Comparison of ENCODE assay signal across 10 cellular contexts in genomic region chr17:43579570-43580140, GRCh38. TPM values are rescaled to one million over a fixed set of nuclear protein-coding genes. Genes with fewer than 3 reads are reported as not detected.
DNase-seq lines count a peak whose midpoint lies in the region; ATAC-seq and TF ChIP-seq lines count a peak whose summit lies in the region.
"Had no signal": no experiment of that assay in that cellular context is flagged by ENCODE, and none has a peak within 500 bp of the region (broad histone marks: within the 10 kb centered on the region; RNA-seq: fewer than 3 reads in every experiment).

No MANE protein-coding gene starts in this region.

- H2BK120ac ChIP-seq in IMR-90 (ENCODE audit: low read depth, low read length): peak overlapping the region; percentile 95

- no peaks in the 10 kb centered on the region for H3K36me3 Mint-ChIP-seq in naive thymus-derived CD8-positive, alpha-beta T cell

- H4K5ac ChIP-seq in IMR-90 (ENCODE audit: low read depth, low read length): peak overlapping the region; percentile 17; the same call in 1 of the 2 replicates

- H3K4me1 ChIP-seq in IMR-90 (ENCODE audit: control insufficient read depth, insufficient read depth, low read length) (peaks cover 16% of the 10 kb centered on the region), colonic mucosa (no peaks in the 10 kb centered on the region)

- H4K20me1 ChIP-seq in IMR-90 (ENCODE audit: insufficient read depth, low read length): no peaks in the 10 kb centered on the region

- POLR2A ChIA-PET in IMR-90 (lab: Charles Lee; ENCODE audit: unreplicated experiment): no interaction called here
- POLR2A ChIA-PET in naive thymus-derived CD8-positive, alpha-beta T cell (lab: Charles Lee): no interaction called here

- no peak overlapping the region for H3K4me3 ChIP-seq in IMR-90 (ENCODE audit: insufficient read depth, low read depth, low read length)
- no peak overlapping the region for H3K4me3 ChIP-seq in cardiac fibroblast (replicated peaks in 1 of 2; ENCODE audit: low read depth in 2 of 2, low read length in 2 of 2)
- no peak overlapping the region for H3K4me3 ChIP-seq in colonic mucosa
- H3K4me3 ChIP-seq: ascending aorta had no signal

- H3K27me3 ChIP-seq in IMR-90 (ENCODE audit: control insufficient read depth, insufficient read depth, low read length) (no peaks in the 10 kb centered on the region), colonic mucosa (no peaks in the 10 kb centered on the region)
- H3K27me3 ChIP-seq: ascending aorta had no signal

- in situ Hi-C loops in Caki2 (cut with HindIII; ENCODE audit: low pct_unique_long_range_greater_than_20kb, low sequenced_read_pairs) (no loop called here), IMR-90 (cut with MboI; ENCODE audit: low sequenced_read_pairs) (loop anchor here (5.0 kb wide), 2 partner anchors 93 to 173 kb away; no protein-coding TSS in a partner anchor)

- peaks cover 0 to 13% (median 10%) of the 10 kb centered on the region in 5 donors for H3K27me3 Mint-ChIP-seq in naive thymus-derived CD8-positive, alpha-beta T cell

- no TSS peak for BruUV-seq in IMR-90 (replicated peaks; lab: Mats Ljungman, UMichigan)

- no CpG with 5 or more reads among the region's 9 CpGs for WGBS in IMR-90 (ENCODE audit: extremely low coverage in 2 of 2, insufficient read length in 1 of 2), 2 experiments

- DNase-seq in Caki2 (ENCODE audit: low read depth): peak; percentile 34
- peak; percentile 95 for DNase-seq in IMR-90
- DNase-seq in cardiac fibroblast (ENCODE audit: low read depth in 2 of 2): peak; percentile 59 to 91
- DNase-seq in naive thymus-derived CD8-positive, alpha-beta T cell: no peak
- no peak for DNase-seq in stimulated activated naive CD4-positive, alpha-beta T cell treated with Interleukin-2 at 50 U/mL for 16 hours (lab: John Stamatoyannopoulos, UW)
- DNase-seq in NCI-H69 (lab: John Stamatoyannopoulos, UW): no peak
- no peak for DNase-seq in colonic mucosa
- DNase-seq: NCI-H2227 treated with DMSO at 0.1 percent for 48 hours had no signal

- dilution Hi-C loops in IMR-90 (cut with HindIII; ENCODE audit: low sequenced_read_pairs, unreplicated experiment): no loop called here

- H3K27ac Mint-ChIP-seq in naive thymus-derived CD8-positive, alpha-beta T cell: peak overlapping the region in 6 of 10 donors; percentile 43 to 92 (median 68)

- peak overlapping the region; percentile 44; the same call in 1 of the 2 replicates for H3K18ac ChIP-seq in IMR-90 (ENCODE audit: low read depth, low read length)

- H4K91ac ChIP-seq in IMR-90 (ENCODE audit: insufficient read depth, low read depth, low read length): peak overlapping the region; percentile 88

- no peaks in the 10 kb centered on the region for H3K79me1 ChIP-seq in IMR-90 (ENCODE audit: low read depth in 1 of 2, low read length in 2 of 2)

- peak; percentile 65 for ATAC-seq in IMR-90 (ENCODE audit: low read depth)
- no peak for ATAC-seq in naive thymus-derived CD8-positive, alpha-beta T cell
- no peak for ATAC-seq in GM19397 (IDR thresholded peaks at IDR 0.05; ENCODE audit: unreplicated experiment)

- H3K9me3 ChIP-seq in IMR-90 (ENCODE audit: control insufficient read depth, insufficient read depth, low read length): no peaks in the 10 kb centered on the region
- H3K9me3 ChIP-seq in colonic mucosa: no peaks in the 10 kb centered on the region
- H3K9me3 ChIP-seq: ascending aorta had no signal

- H3K27ac ChIP-seq in IMR-90 (ENCODE audit: insufficient read depth, low read length) (peak overlapping the region; percentile 31; the same call in 1 of the 2 replicates), colonic mucosa (no peak overlapping the region)

- H3K23ac ChIP-seq in IMR-90 (ENCODE audit: low read depth, low read length): peak overlapping the region; percentile 90; the same call in 1 of the 2 replicates

- no peak overlapping the region for H3K56ac ChIP-seq in IMR-90 (ENCODE audit: extremely low read depth, insufficient read depth, low read length)

- peaks cover 17% of the 10 kb centered on the region for H3K9me1 ChIP-seq in IMR-90 (ENCODE audit: insufficient read depth, low read length)

- peak overlapping the region; percentile 73 for H2AFZ ChIP-seq in IMR-90 (replicated peaks; ENCODE audit: low read length, poor library complexity)

- H4K8ac ChIP-seq in IMR-90 (ENCODE audit: low read depth in 2 of 2, low read length in 2 of 2): peak overlapping the region; percentile 75 to 91

- no peak for TF ChIP-seq POLR2A in IMR-90 (IDR thresholded peaks at IDR 0.05; ENCODE audit: low read depth, low read length)

- H2AK9ac ChIP-seq in IMR-90 (replicated peaks; ENCODE audit: low read depth, low read length, poor library complexity): peak overlapping the region; percentile 89

- H3K9me3 Mint-ChIP-seq in naive thymus-derived CD8-positive, alpha-beta T cell: no peaks in the 10 kb centered on the region

- peak overlapping the region; percentile 83 for H2BK5ac ChIP-seq in IMR-90 (ENCODE audit: low read depth, low read length, poor library complexity, severe bottlenecking)

- H3K36me3 ChIP-seq in IMR-90 (ENCODE audit: control insufficient read depth, insufficient read depth, low read length): no peaks in the 10 kb centered on the region
- no peaks in the 10 kb centered on the region for H3K36me3 ChIP-seq in colonic mucosa
- H3K36me3 ChIP-seq: ascending aorta had no signal

- H3K14ac ChIP-seq in IMR-90 (replicated peaks; ENCODE audit: low read depth, low read length): peak overlapping the region; percentile 90

- peak overlapping the region; percentile 93 for H2AK5ac ChIP-seq in IMR-90 (ENCODE audit: low read depth, low read length)

- peak overlapping the region in 1 of 10 donors; percentile 3 for H3K4me3 Mint-ChIP-seq in naive thymus-derived CD8-positive, alpha-beta T cell

- H3K9ac ChIP-seq in IMR-90 (ENCODE audit: low read depth, low read length) (no peak overlapping the region; the same call in 1 of the 2 replicates), colonic mucosa (ENCODE audit: low read depth in 2 of 2, low read length in 2 of 2) (no peak overlapping the region)

- H3K4me1 Mint-ChIP-seq in naive thymus-derived CD8-positive, alpha-beta T cell: peaks cover 5 to 23% (median 15%) of the 10 kb centered on the region in 4 donors

- peak overlapping the region; percentile 79 for H3K4ac ChIP-seq in IMR-90 (ENCODE audit: low read depth, low read length)

- CTCF ChIA-PET in IMR-90 (lab: Yijun Ruan, JAX): interaction anchor here (1.2 to 8.7 kb wide), 2 partner anchors 28 to 94 kb away, joined by 3 to 82 read pairs; no protein-coding TSS in a partner anchor

- TF ChIP-seq CTCF in IMR-90 (conservative IDR thresholded peaks at IDR 0.05; ENCODE audit: low read depth, low read length) (no peak), cardiac fibroblast (IDR thresholded peaks at IDR 0.05; ENCODE audit: low read depth, low read length) (no peak), colonic mucosa (IDR thresholded peaks at IDR 0.05) (no peak)

- peak overlapping the region; percentile 98 for H2BK20ac ChIP-seq in IMR-90 (ENCODE audit: low read depth, low read length)

- no peak overlapping the region; the same call in 1 of the 2 replicates for H3K4me2 ChIP-seq in IMR-90 (ENCODE audit: low read depth, low read length)

- peak overlapping the region; percentile 92; the same call in 2 of the 3 replicates for H2BK15ac ChIP-seq in IMR-90 (ENCODE audit: low read depth, low read length)

- intact Hi-C loops in IMR-90 (cut with micrococcal nuclease): loop anchor here (2.0 kb wide), 1 partner anchor 181 kb away; no protein-coding TSS in a partner anchor
- intact Hi-C loops in colonic mucosa (cut with DNase I): loop anchor here (2.0 to 5.0 kb wide), 3 partner anchors 57 to 183 kb away; no protein-coding TSS in a partner anchor

- no peak for TF ChIP-seq RAD21 in IMR-90 (IDR thresholded peaks at IDR 0.05; ENCODE audit: low read length)

TF ChIP-seq in IMR-90, 13 proteins besides CTCF, POLR2A, EP300 and RAD21:
- TF ChIP-seq FOS (IDR thresholded peaks at IDR 0.05; ENCODE audit: low read depth, low read length) (peak; percentile 46; the same call in 1 of the 2 replicates), RFX5 (IDR thresholded peaks at IDR 0.05; ENCODE audit: low read depth, low read length) (no peak), NFE2L2 (IDR thresholded peaks at IDR 0.05; ENCODE audit: low read depth, low read length) (no peak), SMC3 (IDR thresholded peaks at IDR 0.05; ENCODE audit: low read depth, low read length) (no peak), BHLHE40 (IDR thresholded peaks at IDR 0.05; ENCODE audit: low read depth, low read length) (peak; percentile 85), CEBPB (IDR thresholded peaks at IDR 0.05; ENCODE audit: low read depth, low read length) (peak; percentile 36; the same call in 1 of the 2 replicates), MXI1 (IDR thresholded peaks at IDR 0.05; ENCODE audit: borderline replicate concordance, low read depth, low read length) (peak; percentile 30; the same call in 1 of the 2 replicates), RCOR1 (IDR thresholded peaks at IDR 0.05; ENCODE audit: insufficient replicate concordance, low read length) (no peak), CHD1 (IDR thresholded peaks at IDR 0.05; ENCODE audit: low read depth, low read length) (no peak), USF2 (IDR thresholded peaks at IDR 0.05; ENCODE audit: low read depth, low read length) (no peak)

RNA-seq across cellular contexts. Expression of gene ETV4, which starts 33.5 kb away (rescaled TPM):
- total RNA-seq in Caki2 (2014; rRNA removed; shearing (Covaris generic); ENCODE audit: low replicate concordance): 18.7 and 36.0 TPM in 2 replicates
- total RNA-seq in IMR-90 (2012; rRNA removed) (3.3 and 4.3 TPM in 2 replicates), colonic mucosa (1 to 10 TPM; 1.4 to 9.0 TPM)
- 12.7 and 13.2 TPM in 2 replicates for polyA plus RNA-seq in IMR-90 (2012; rRNA removed)
- polyA plus RNA-seq in IMR-90 (2012; cell fraction: cytosol; rRNA removed): 9.5 TPM in 2 replicates
- 17.9 and 24.9 TPM in 2 replicates for polyA plus RNA-seq in IMR-90 (2012; cell fraction: nucleus; rRNA removed; ENCODE audit: low replicate concordance)
- not detected for total RNA-seq in naive thymus-derived CD8-positive, alpha-beta T cell
- under 1 TPM in 1 of 3 donors, not detected in 2; 0.09 TPM for polyA plus RNA-seq in naive thymus-derived CD8-positive, alpha-beta T cell
- total RNA-seq: ascending aorta had no signal

Comparison
In these comparisons a context has a peak if more than half of its experiments do, and no peak if none do; other contexts are left out.
1. DNase-seq: peak in Caki2 (single experiment), IMR-90 (single experiment) and cardiac fibroblast (2 of 2); none in naive thymus-derived CD8-positive, alpha-beta T cell (0 of 10), stimulated activated naive CD4-positive, alpha-beta T cell treated with Interleukin-2 at 50 U/mL for 16 hours (single experiment), NCI-H69 (single experiment) and colonic mucosa (single experiment).